Comparison of ENCODE assay signal across 11 cellular contexts in genomic region chr20:57658447-57659130, GRCh38. TPM values are rescaled to one million over a fixed set of nuclear protein-coding genes. Genes with fewer than 3 reads are reported as not detected.
DNase-seq lines count a peak whose midpoint lies in the region; ATAC-seq, FAIRE-seq and TF ChIP-seq lines count a peak whose summit lies in the region.
"Had no signal": no experiment of that assay in that cellular context is flagged by ENCODE, and none has a peak within 500 bp of the region (broad histone marks: within the 10 kb centered on the region; RNA-seq: fewer than 3 reads in every experiment).

No MANE protein-coding gene starts in this region.

- ATAC-seq in CD8-positive, alpha-beta T cell: no peak
- no peak for ATAC-seq in HG03135 (IDR thresholded peaks at IDR 0.05; ENCODE audit: unreplicated experiment)

- H3K9me3 Mint-ChIP-seq in CD8-positive, alpha-beta T cell: no peaks in the 10 kb centered on the region
- no peaks in the 10 kb centered on the region for H3K9me3 Mint-ChIP-seq in endothelial cell (ENCODE audit: unreplicated experiment)

- peak; percentile 79 for FAIRE-seq in HTR-8/SVneo (lab: Jason Lieb, UNC)
- FAIRE-seq: H54, TTC549 had no signal

- H4K20me1 ChIP-seq in smooth muscle cell (ENCODE audit: low read depth): peaks cover 97% of the 10 kb centered on the region

- WGBS in smooth muscle cell (ENCODE audit: low lambda C conversion rate): 96% methylated on average over 17 of the region's 17 CpGs

- TF ChIP-seq CTCF in CD8-positive, alpha-beta T cell (IDR thresholded peaks at IDR 0.05): no peak
- TF ChIP-seq CTCF in endothelial cell (IDR thresholded peaks at IDR 0.05; ENCODE audit: unreplicated experiment) (no peak), smooth muscle cell (IDR thresholded peaks at IDR 0.05; ENCODE audit: borderline replicate concordance, insufficient read depth, poor library complexity, severe bottlenecking) (no peak)

- H3K4me2 ChIP-seq in smooth muscle cell: no peak overlapping the region

- peaks cover 40% of the 10 kb centered on the region for H3K79me2 ChIP-seq in smooth muscle cell (ENCODE audit: low read depth)

- CTCF ChIA-PET in CD8-positive, alpha-beta T cell (lab: Charles Lee): interaction anchor here (1.3 to 7.5 kb wide), 3 partner anchors 22 to 62 kb away, joined by 4 to 103 read pairs (median 5); partner anchors contain the start of gene ZBP1

- H3K9me3 ChIP-seq in CD8-positive, alpha-beta T cell (ENCODE audit: low read length): no peaks in the 10 kb centered on the region
- H3K9me3 ChIP-seq in smooth muscle cell (replicated peaks; ENCODE audit: low read depth): no peaks in the 10 kb centered on the region
- H3K9me3 ChIP-seq: left lung had no signal

- H3K27me3 ChIP-seq in CD8-positive, alpha-beta T cell (ENCODE audit: insufficient read depth, low read length): no peaks in the 10 kb centered on the region
- no peaks in the 10 kb centered on the region for H3K27me3 ChIP-seq in smooth muscle cell (ENCODE audit: low read depth)
- H3K27me3 ChIP-seq: left lung had no signal

- H3K36me3 Mint-ChIP-seq in CD8-positive, alpha-beta T cell: no peaks in the 10 kb centered on the region
- peaks cover 44% of the 10 kb centered on the region for H3K36me3 Mint-ChIP-seq in endothelial cell (ENCODE audit: low read depth, unreplicated experiment)

- no peaks in the 10 kb centered on the region for H3K36me3 ChIP-seq in CD8-positive, alpha-beta T cell (ENCODE audit: insufficient read depth, low read length)
- no peaks in the 10 kb centered on the region for H3K36me3 ChIP-seq in smooth muscle cell (ENCODE audit: low read depth)

- peak overlapping the region; percentile 69 for H3K4me3 Mint-ChIP-seq in CD8-positive, alpha-beta T cell
- peak overlapping the region; percentile 78 for H3K4me3 Mint-ChIP-seq in endothelial cell (ENCODE audit: unreplicated experiment)

- H3F3A ChIP-seq in smooth muscle cell (ENCODE audit: low read depth): peaks cover 3% of the 10 kb centered on the region

- H3K4me1 ChIP-seq in CD8-positive, alpha-beta T cell (ENCODE audit: insufficient read depth, low read length): peaks cover 39% of the 10 kb centered on the region
- H3K4me1 ChIP-seq in smooth muscle cell (ENCODE audit: low read depth): no peaks in the 10 kb centered on the region

- POLR2A ChIA-PET in CD8-positive, alpha-beta T cell (lab: Charles Lee): interaction anchor here (2.4 kb wide), 1 partner anchor 29 kb away, joined by 7 read pairs; no protein-coding TSS in a partner anchor

- peak overlapping the region; percentile 93 for H3K27ac Mint-ChIP-seq in CD8-positive, alpha-beta T cell
- no peak overlapping the region for H3K27ac Mint-ChIP-seq in endothelial cell (ENCODE audit: unreplicated experiment)

- H2AFZ ChIP-seq in smooth muscle cell (ENCODE audit: low read depth): no peak overlapping the region

- H3K27ac ChIP-seq in CD8-positive, alpha-beta T cell (ENCODE audit: low read depth, low read length): no peak overlapping the region
- no peak overlapping the region for H3K27ac ChIP-seq in smooth muscle cell (ENCODE audit: low read depth)
- H3K27ac ChIP-seq: left lung had no signal

- peak in 2 of 7 experiments; percentile 3 to 47 for DNase-seq in CD8-positive, alpha-beta T cell
- no peak for DNase-seq in HTR-8/SVneo (ENCODE audit: insufficient read length, low spot score)
- DNase-seq in endothelial cell (ENCODE audit: low spot score): peak; percentile 2
- peak in 8 of 10 donors; percentile 1 to 75 (median 8) for DNase-seq in posterior cingulate gyrus
- no peak for DNase-seq in hippocampal formation (lab: John Stamatoyannopoulos, UW)
- no peak for DNase-seq in NCI-H2196 (lab: John Stamatoyannopoulos, UW; ENCODE audit: unreplicated experiment)
- DNase-seq in smooth muscle cell (lab: John Stamatoyannopoulos, UW; ENCODE audit: unreplicated experiment): no peak

- H3K27me3 Mint-ChIP-seq in CD8-positive, alpha-beta T cell (ENCODE audit: low read depth): no peaks in the 10 kb centered on the region
- peaks cover 17% of the 10 kb centered on the region for H3K27me3 Mint-ChIP-seq in endothelial cell (ENCODE audit: unreplicated experiment)

- intact Hi-C loops in CD8-positive, alpha-beta T cell (cut with DNase I, micrococcal nuclease): loop anchor here in 1 of 2 experiments (2.0 kb wide), 1 partner anchor 50 kb away; no protein-coding TSS in a partner anchor
- intact Hi-C loops in posterior cingulate gyrus (cut with DNase I): no loop called here

- H3K9ac ChIP-seq in smooth muscle cell (ENCODE audit: low read depth): no peak overlapping the region

- H3K4me1 Mint-ChIP-seq in CD8-positive, alpha-beta T cell (ENCODE audit: low read depth): peaks cover 41% of the 10 kb centered on the region
- peaks cover 25% of the 10 kb centered on the region for H3K4me1 Mint-ChIP-seq in endothelial cell (ENCODE audit: unreplicated experiment)

- peak overlapping the region; percentile 45 for H3K4me3 ChIP-seq in CD8-positive, alpha-beta T cell (ENCODE audit: low read depth, low read length)
- no peak overlapping the region for H3K4me3 ChIP-seq in smooth muscle cell
- H3K4me3 ChIP-seq: left lung had no signal

RNA-seq across cellular contexts. Expression of gene ZBP1, which starts 38.4 kb away (rescaled TPM):
- 10 to 100 TPM; 21.1 to 28.3 TPM for total RNA-seq in CD8-positive, alpha-beta T cell
- total RNA-seq in endothelial cell (ENCODE audit: unreplicated experiment) (not detected), smooth muscle cell (not detected in 2 replicates)
- 0.50 TPM in 1 of 2 replicates, not detected in the other for polyA plus RNA-seq in smooth muscle cell

RNA-seq across cellular contexts. Expression of gene PMEPA1, which starts 51.2 kb away (rescaled TPM):
- total RNA-seq in CD8-positive, alpha-beta T cell: 10 to 100 TPM; 22.2 to 22.4 TPM
- total RNA-seq in endothelial cell (ENCODE audit: unreplicated experiment): 61.3 TPM
- total RNA-seq in smooth muscle cell: 26.6 and 37.2 TPM in 2 replicates
- polyA plus RNA-seq in smooth muscle cell: 81.9 and 143 TPM in 2 replicates

Comparison
In these comparisons a context has a peak if more than half of its experiments do, and no peak if none do; other contexts are left out.
1. DNase-seq: peak in endothelial cell (single experiment) and posterior cingulate gyrus (8 of 10); none in HTR-8/SVneo (single experiment), hippocampal formation (0 of 2), NCI-H2196 (single experiment) and smooth muscle cell (single experiment).
2. RNA of gene ZBP1, which starts 38.4 kb away (total RNA-seq): 21.1 to 28.3 TPM in CD8-positive, alpha-beta T cell; not detected in endothelial cell (single experiment) and not detected in smooth muscle cell; every median in the first group is over 10 times any median in the second.